18 cellular contexts compared by ENCODE assay signal in genomic region chr12:11482955-11483354, GRCh38.
DNase-seq lines count a peak whose midpoint lies in the region; TF ChIP-seq lines count a peak whose summit lies in the region.
"Had no signal": no experiment of that assay in that cellular context is flagged by ENCODE, and none has a peak within 500 bp of the region (broad histone marks: within the 10 kb centered on the region; RNA-seq: fewer than 3 reads in every experiment).

No MANE protein-coding gene starts in this region.

- H3K27ac ChIP-seq in PC-9 (peak overlapping the region; percentile 41), vagina (no peak overlapping the region), WERI-Rb-1 (no peak overlapping the region)
- H3K27ac ChIP-seq: pancreas had no signal

- H3K27ac Mint-ChIP-seq in activated T-helper 1 cell treated with anti-CD3 and anti-CD28 coated beads, Interleukin-12 subunit alpha, Interleukin-12 subunit beta, Interleukin-2, Interleukin-4 antibody, amounts not matched to agents 30 ng/mL and 10 ng/mL and 1 ng/mL, durations not matched to agents 14 hours and 24 hours and 36 hours = no peak overlapping the region
- H3K27ac Mint-ChIP-seq: activated CD4-positive, alpha-beta T cell treated with anti-CD3 and anti-CD28 coated beads, Interleukin-2, amount 10 ng/mL, durations not matched to agents 7 days and 5 days; activated naive CD8-positive, alpha-beta T cell treated with anti-CD3 and anti-CD28 coated beads, Interleukin-2, amount 10 ng/mL, durations not matched to agents 7 days and 5 days; activated T-cell treated with anti-CD3 and anti-CD28 coated beads, Interleukin-2, amount 50 U/mL, for 24 hours had no signal

- H3K4me3 ChIP-seq in PC-9 (no peak overlapping the region), vagina (no peak overlapping the region), WERI-Rb-1 (ENCODE audit: low read depth, low read length) (no peak overlapping the region)
- H3K4me3 ChIP-seq: mucosa of descending colon, pancreas had no signal

- no peaks in the 10 kb centered on the region for H3K9me3 Mint-ChIP-seq in activated T-helper 1 cell treated with anti-CD3 and anti-CD28 coated beads, Interleukin-12 subunit alpha, Interleukin-12 subunit beta, Interleukin-2, Interleukin-4 antibody, amounts not matched to agents 30 ng/mL and 10 ng/mL and 1 ng/mL, durations not matched to agents 14 hours and 24 hours and 36 hours
- H3K9me3 Mint-ChIP-seq: activated CD4-positive, alpha-beta T cell treated with anti-CD3 and anti-CD28 coated beads, Interleukin-2, amount 10 ng/mL, durations not matched to agents 7 days and 5 days; activated naive CD8-positive, alpha-beta T cell treated with anti-CD3 and anti-CD28 coated beads, Interleukin-2, amount 10 ng/mL, durations not matched to agents 7 days and 5 days; activated T-cell treated with anti-CD3 and anti-CD28 coated beads, Interleukin-2, amount 50 U/mL, for 24 hours had no signal

- no peaks in the 10 kb centered on the region for H3K79me2 ChIP-seq in PC-9 (ENCODE audit: low read depth)

- BruUV-seq in PC-9 (replicated peaks; lab: Mats Ljungman, UMichigan) = no TSS peak

- no peaks in the 10 kb centered on the region for H3K36me3 Mint-ChIP-seq in activated T-helper 1 cell treated with anti-CD3 and anti-CD28 coated beads, Interleukin-12 subunit alpha, Interleukin-12 subunit beta, Interleukin-2, Interleukin-4 antibody, amounts not matched to agents 30 ng/mL and 10 ng/mL and 1 ng/mL, durations not matched to agents 14 hours and 24 hours and 36 hours (ENCODE audit: low read depth)
- H3K36me3 Mint-ChIP-seq: activated naive CD8-positive, alpha-beta T cell treated with anti-CD3 and anti-CD28 coated beads, Interleukin-2, amount 10 ng/mL, durations not matched to agents 7 days and 5 days had no signal

- H3K4me2 ChIP-seq in PC-9 = peak overlapping the region; percentile 48

- H3K36me3 ChIP-seq in PC-9 (ENCODE audit: low read depth) (no peaks in the 10 kb centered on the region), vagina (no peaks in the 10 kb centered on the region), WERI-Rb-1 (no peaks in the 10 kb centered on the region)
- H3K36me3 ChIP-seq: pancreas had no signal

- H3F3A ChIP-seq in PC-9 (ENCODE audit: insufficient read depth, low read depth) = peaks cover 12% of the 10 kb centered on the region; the same call in 1 of the 2 replicates

- no peak overlapping the region for H3K4me3 Mint-ChIP-seq in activated T-helper 1 cell treated with anti-CD3 and anti-CD28 coated beads, Interleukin-12 subunit alpha, Interleukin-12 subunit beta, Interleukin-2, Interleukin-4 antibody, amounts not matched to agents 30 ng/mL and 10 ng/mL and 1 ng/mL, durations not matched to agents 14 hours and 24 hours and 36 hours
- H3K4me3 Mint-ChIP-seq: activated CD4-positive, alpha-beta T cell treated with anti-CD3 and anti-CD28 coated beads, Interleukin-2, amount 10 ng/mL, durations not matched to agents 7 days and 5 days; activated naive CD8-positive, alpha-beta T cell treated with anti-CD3 and anti-CD28 coated beads, Interleukin-2, amount 10 ng/mL, durations not matched to agents 7 days and 5 days; activated T-cell treated with anti-CD3 and anti-CD28 coated beads, Interleukin-2, amount 50 U/mL, for 24 hours had no signal

- H3K4me1 Mint-ChIP-seq in activated T-helper 1 cell treated with anti-CD3 and anti-CD28 coated beads, Interleukin-12 subunit alpha, Interleukin-12 subunit beta, Interleukin-2, Interleukin-4 antibody, amounts not matched to agents 30 ng/mL and 10 ng/mL and 1 ng/mL, durations not matched to agents 14 hours and 24 hours and 36 hours (ENCODE audit: low read depth) = peaks cover 11% of the 10 kb centered on the region
- H3K4me1 Mint-ChIP-seq: activated naive CD8-positive, alpha-beta T cell treated with anti-CD3 and anti-CD28 coated beads, Interleukin-2, amount 10 ng/mL, durations not matched to agents 7 days and 5 days had no signal

- H3K27me3 ChIP-seq in PC-9 (ENCODE audit: insufficient read depth, low read depth) (no peaks in the 10 kb centered on the region), vagina (no peaks in the 10 kb centered on the region), WERI-Rb-1 (ENCODE audit: insufficient read depth, low read depth, severe bottlenecking) (peaks cover 19% of the 10 kb centered on the region)
- H3K27me3 ChIP-seq: pancreas had no signal

- peak; percentile 6 for DNase-seq in Daoy (ENCODE audit: low read depth)
- DNase-seq in PC-9 = peak in 1 of 2 experiments; percentile 61
- peak; percentile 71 for DNase-seq in dermis blood vessel endothelial cell
- peak; percentile 76 for DNase-seq in non-pigmented ciliary epithelial cell (ENCODE audit: low read depth)
- no peak for DNase-seq in vagina (ENCODE audit: extremely low spot score in 2 of 2)
- DNase-seq in NCI-H526 treated with DMSO at 0.1 percent for 48 hours (lab: John Stamatoyannopoulos, UW) = no peak
- no peak for DNase-seq in activated T-helper 1 cell treated with anti-CD3 and anti-CD28 coated beads, Interleukin-12 subunit alpha, Interleukin-12 subunit beta, Interleukin-2, Interleukin-4 antibody, amounts not matched to agents 30 ng/mL and 10 ng/mL and 1 ng/mL, durations not matched to agents 14 hours and 24 hours and 36 hours (ENCODE audit: low spot score)
- no peak for DNase-seq in WERI-Rb-1
- DNase-seq: activated CD4-positive, alpha-beta T cell treated with anti-CD3 and anti-CD28 coated beads, Interleukin-2, amount 10 ng/mL, durations not matched to agents 7 days and 5 days; activated naive CD8-positive, alpha-beta T cell treated with anti-CD3 and anti-CD28 coated beads, Interleukin-2, amount 10 ng/mL, durations not matched to agents 7 days and 5 days; activated T-cell treated with anti-CD3 and anti-CD28 coated beads, Interleukin-2, amount 50 U/mL, for 24 hours; COR-L47; KG1; left colon; mucosa of descending colon; NCI-H1417 treated with DMSO at 0.1 percent for 48 hours; pancreas; stimulated activated naive CD4-positive, alpha-beta T cell treated with Interleukin-2 at 50 U/mL for 16 hours had no signal

- no peaks in the 10 kb centered on the region for H3K9me2 ChIP-seq in PC-9 (ENCODE audit: insufficient read depth)

- POLR2A ChIA-PET in PC-9 (lab: Charles Lee; ENCODE audit: unreplicated experiment) = no interaction called here

- no peaks in the 10 kb centered on the region for H4K20me1 ChIP-seq in PC-9 (ENCODE audit: insufficient read depth)

- intact Hi-C loops in PC-9 (cut with micrococcal nuclease; ENCODE audit: unreplicated experiment) (no loop called here), vagina (cut with DNase I) (loop anchor here (10.0 kb wide), 1 partner anchor 708 kb away; no protein-coding TSS in a partner anchor)
- intact Hi-C loops in activated T-helper 1 cell treated with anti-CD3 and anti-CD28 coated beads, Interleukin-12 subunit alpha, Interleukin-12 subunit beta, Interleukin-2, Interleukin-4 antibody, amounts not matched to agents 30 ng/mL and 10 ng/mL and 1 ng/mL, durations not matched to agents 14 hours and 24 hours and 36 hours (cut with micrococcal nuclease) = no loop called here

- no peak for TF ChIP-seq POLR2A in vagina (IDR thresholded peaks at IDR 0.05)

- peaks cover 12% of the 10 kb centered on the region for H3K4me1 ChIP-seq in PC-9 (replicated peaks; ENCODE audit: insufficient read depth)
- H3K4me1 ChIP-seq in vagina = no peaks in the 10 kb centered on the region
- H3K4me1 ChIP-seq: pancreas had no signal

- no peak for TF ChIP-seq CTCF in PC-9 (conservative IDR thresholded peaks at IDR 0.05)
- no peak for TF ChIP-seq CTCF in vagina (IDR thresholded peaks at IDR 0.05)
- no peak for TF ChIP-seq CTCF in WERI-Rb-1 (IDR thresholded peaks at IDR 0.05; ENCODE audit: low read depth, low read length)

- H3K27me3 Mint-ChIP-seq in activated T-helper 1 cell treated with anti-CD3 and anti-CD28 coated beads, Interleukin-12 subunit alpha, Interleukin-12 subunit beta, Interleukin-2, Interleukin-4 antibody, amounts not matched to agents 30 ng/mL and 10 ng/mL and 1 ng/mL, durations not matched to agents 14 hours and 24 hours and 36 hours (ENCODE audit: insufficient read depth) = peaks cover 7% of the 10 kb centered on the region
- H3K27me3 Mint-ChIP-seq: activated T-cell treated with anti-CD3 and anti-CD28 coated beads, Interleukin-2, amount 50 U/mL, for 24 hours had no signal

- CTCF ChIA-PET in PC-9 (lab: Charles Lee) = interaction anchor here (1.1 to 1.6 kb wide), 2 partner anchors 309 to 712 kb away, joined by 3 read pairs; no protein-coding TSS in a partner anchor

- H2AFZ ChIP-seq in PC-9 = no peak overlapping the region

- no peaks in the 10 kb centered on the region for H3K9me3 ChIP-seq in PC-9 (ENCODE audit: insufficient read depth, low read depth)
- H3K9me3 ChIP-seq in vagina = no peaks in the 10 kb centered on the region
- H3K9me3 ChIP-seq in WERI-Rb-1 (ENCODE audit: severe bottlenecking) = no peaks in the 10 kb centered on the region
- H3K9me3 ChIP-seq: mucosa of descending colon, pancreas had no signal

Comparison
In these comparisons a context has a peak if more than half of its experiments do, and no peak if none do; other contexts are left out.
1. DNase-seq: peak in Daoy (single experiment), dermis blood vessel endothelial cell (single experiment) and non-pigmented ciliary epithelial cell (single experiment); none in vagina (0 of 2), NCI-H526 treated with DMSO at 0.1 percent for 48 hours (single experiment), activated T-helper 1 cell treated with anti-CD3 and anti-CD28 coated beads, Interleukin-12 subunit alpha, Interleukin-12 subunit beta, Interleukin-2, Interleukin-4 antibody, amounts not matched to agents 30 ng/mL and 10 ng/mL and 1 ng/mL, durations not matched to agents 14 hours and 24 hours and 36 hours (single experiment) and WERI-Rb-1 (single experiment).